ENCODE assay signal across 22 cellular contexts in genomic region chr1:89978763-89979162, GRCh38.
"Had no signal": no experiment of that assay in that cellular context is flagged by ENCODE, and none has a peak within 500 bp of the region (broad histone marks: within the 10 kb centered on the region; RNA-seq: fewer than 3 reads in every experiment).

No MANE protein-coding gene starts in this region.

- H3K9me3 ChIP-seq: esophagus muscularis mucosa, lower lobe of right lung, right atrium auricular region, tibial artery, vagina had no signal

- H3K4me1 ChIP-seq: tibial artery, vagina had no signal

- ATAC-seq: activated CD4-positive, CD25-positive, alpha-beta regulatory T cell treated with anti-CD3 and anti-CD28 coated beads, Interleukin-2, amount 50 U/mL, for 24 hours; activated T-helper 17 cell treated with anti-CD3 and anti-CD28 coated beads, Interleukin-2, amount 50 U/mL, for 72 hours; left colon; lower lobe of right lung had no signal

- H3K4me3 Mint-ChIP-seq: activated naive CD4-positive, alpha-beta T cell treated with anti-CD3 and anti-CD28 coated beads for 36 hours; activated T-helper 17 cell treated with anti-CD3 and anti-CD28 coated beads, Interleukin-2, amount 50 U/mL, for 72 hours; mesothelial cell of epicardium; nephron progenitor cell had no signal

- H3K27ac Mint-ChIP-seq: activated naive CD4-positive, alpha-beta T cell treated with anti-CD3 and anti-CD28 coated beads for 36 hours; activated T-helper 17 cell treated with anti-CD3 and anti-CD28 coated beads, Interleukin-2, amount 50 U/mL, for 72 hours; mesothelial cell of epicardium; nephron progenitor cell; progenitor cell of endocrine pancreas had no signal

- H3K9me3 Mint-ChIP-seq: activated naive CD4-positive, alpha-beta T cell treated with anti-CD3 and anti-CD28 coated beads for 36 hours; activated T-helper 17 cell treated with anti-CD3 and anti-CD28 coated beads, Interleukin-2, amount 50 U/mL, for 72 hours; mesothelial cell of epicardium; nephron progenitor cell had no signal

- H3K27me3 ChIP-seq: esophagus muscularis mucosa, right atrium auricular region, tibial artery, vagina had no signal

- H3K4me3 ChIP-seq: esophagus muscularis mucosa, lower lobe of right lung, right atrium auricular region, skin epidermis, tibial artery, vagina had no signal

- H3K36me3 Mint-ChIP-seq: mesothelial cell of epicardium had no signal

- FAIRE-seq: frontal cortex had no signal

- DNase-seq: activated CD4-positive, alpha-beta T cell treated with anti-CD3 and anti-CD28 coated beads, Interleukin-2, amount 50 U/mL, for 4 hours; activated naive CD4-positive, alpha-beta T cell treated with anti-CD3 and anti-CD28 coated beads for 36 hours; central memory CD4-positive, alpha-beta T cell; cortex of kidney; effector CD4-positive, alpha-beta T cell; head of caudate nucleus; left colon; lower lobe of right lung; nephron progenitor cell; occipital lobe; stimulated activated CD4-positive, alpha-beta T cell treated with anti-CD3 and anti-CD28 coated beads, Interleukin-4, amount 100 ng/mL, for 24 hours; stimulated activated naive CD4-positive, alpha-beta T cell; tibial artery had no signal

- H3K36me3 ChIP-seq: esophagus muscularis mucosa, lower lobe of right lung, right atrium auricular region, tibial artery, vagina had no signal

- H3K4me1 Mint-ChIP-seq: activated T-helper 17 cell treated with anti-CD3 and anti-CD28 coated beads, Interleukin-2, amount 50 U/mL, for 72 hours had no signal

- H3K27me3 Mint-ChIP-seq: activated T-helper 17 cell treated with anti-CD3 and anti-CD28 coated beads, Interleukin-2, amount 50 U/mL, for 72 hours; progenitor cell of endocrine pancreas had no signal

- H3K27ac ChIP-seq: esophagus muscularis mucosa, lower lobe of right lung, right atrium auricular region, skin epidermis, tibial artery, vagina had no signal
